Comparison of ENCODE assay signal across 1 cellular context in genomic region chr2:110204408-110205385, GRCh38.
TF ChIP-seq lines count a peak whose summit lies in the region.

NPHP1 (minus strand) TSS chr2:110205013; CDS start chr2:110204968, 45 bp downstream.

TF ChIP-seq in SK-N-SH, 30 proteins besides CTCF, POLR2A, EP300 and RAD21 (continued from another document):
- TF ChIP-seq REST (IDR thresholded peaks at IDR 0.05; ENCODE audit: low read depth, low read length) (no peak), ELF1 (IDR thresholded peaks at IDR 0.05) (peak; percentile 33; the same call in 1 of the 2 replicates), EZH2phosphoT487 (IDR thresholded peaks at IDR 0.05; ENCODE audit: borderline replicate concordance, low read depth) (no peak), MEF2A (IDR thresholded peaks at IDR 0.05; ENCODE audit: borderline replicate concordance, low read depth) (no peak), SIN3A (IDR thresholded peaks at IDR 0.05; ENCODE audit: borderline replicate concordance, low read depth, low read length) (peak; percentile 85; the same call in 1 of the 2 replicates), MAX (IDR thresholded peaks at IDR 0.05; ENCODE audit: low read depth) (no peak), PBX3 (IDR thresholded peaks at IDR 0.05) (no peak; the same call in 1 of the 2 replicates), USF2 (IDR thresholded peaks at IDR 0.05; ENCODE audit: borderline replicate concordance, low read depth, low read length) (no peak), USF1 (IDR thresholded peaks at IDR 0.05; ENCODE audit: borderline replicate concordance, low read depth) (no peak), FOSL2 (IDR thresholded peaks at IDR 0.05; ENCODE audit: borderline replicate concordance, low read depth) (no peak)
TF ChIP-seq in SK-N-SH: peak in this region for 6.
